ENCODE assay signal across 7 cellular contexts in genomic region chr12:10572021-10572490, GRCh38. TPM values are rescaled to one million over a fixed set of nuclear protein-coding genes. Genes with fewer than 3 reads are reported as not detected.
A peak's percentile ranks its signal among the peaks of the same experiment; 100 is the strongest.
DNase-seq lines count a peak whose midpoint lies in the region; TF ChIP-seq lines count a peak whose summit lies in the region.
"Not testable (repeated sequence)": the region's sequence is repeated elsewhere in the genome, so short reads cannot be mapped to it uniquely, and the experiment has no call there.

No MANE protein-coding gene starts in this region.

- POLR2A ChIA-PET in Caco-2 (lab: Charles Lee), result interaction anchor here (0.5 kb wide), 1 partner anchor 102 kb away, joined by 5 read pairs; no protein-coding TSS in a partner anchor

- H3K9me3 Mint-ChIP-seq in Caco-2 (ENCODE audit: unreplicated experiment); activated naive CD8-positive, alpha-beta T cell (ENCODE audit: low read depth); endothelial cell (ENCODE audit: unreplicated experiment): not testable (repeated sequence)
- peaks cover 13% of the 10 kb centered on the region for H3K9me3 Mint-ChIP-seq in nephron progenitor cell

- TF ChIP-seq CTCF in Caco-2 (IDR thresholded peaks at IDR 0.05; ENCODE audit: insufficient read depth in 1 of 2, low read depth in 1 of 2, low read length in 1 of 2, severe bottlenecking in 1 of 2, unreplicated experiment in 1 of 2); endothelial cell (IDR thresholded peaks at IDR 0.05; ENCODE audit: unreplicated experiment); foreskin fibroblast (IDR thresholded peaks at IDR 0.05; ENCODE audit: low read depth, low read length); nephron progenitor cell (IDR thresholded peaks at IDR 0.05): not testable (repeated sequence)

- CTCF ChIA-PET in Caco-2 (lab: Charles Lee), result not testable (repeated sequence)

- not testable (repeated sequence) for H3K27me3 ChIP-seq in Caco-2 (replicated peaks; ENCODE audit: control insufficient read depth, insufficient read depth, low read length)

- not testable (repeated sequence) for H3K36me3 ChIP-seq in Caco-2 (ENCODE audit: control insufficient read depth, insufficient read depth, low read length)

- H3K4me3 ChIP-seq in Caco-2 (ENCODE audit: low read depth, low read length); foreskin fibroblast (ENCODE audit: low read depth in 1 of 2, low read length in 2 of 2): not testable (repeated sequence)

- H3K4me3 Mint-ChIP-seq in Caco-2 (ENCODE audit: unreplicated experiment), result peak overlapping the region; percentile 13
- not testable (repeated sequence) for H3K4me3 Mint-ChIP-seq in activated naive CD8-positive, alpha-beta T cell; endothelial cell (ENCODE audit: unreplicated experiment); nephron progenitor cell

- H3K36me3 Mint-ChIP-seq in Caco-2 (ENCODE audit: insufficient read depth, unreplicated experiment); endothelial cell (ENCODE audit: low read depth, unreplicated experiment); nephron progenitor cell (ENCODE audit: low read depth): not testable (repeated sequence)
- peaks cover 10% of the 10 kb centered on the region for H3K36me3 Mint-ChIP-seq in activated naive CD8-positive, alpha-beta T cell

- DNase-seq in Caco-2 (peak; percentile 51 to 52), HPDE6-E6E7 (ENCODE audit: extremely low spot score) (peak; percentile 16), NCI-H460 (ENCODE audit: extremely low read depth, low read depth) (peak; percentile 2), foreskin fibroblast (peak; percentile 78 to 88)
- not testable (repeated sequence) for DNase-seq in endothelial cell (ENCODE audit: low spot score); nephron progenitor cell

- BruUV-seq in Caco-2 (replicated peaks; lab: Mats Ljungman, UMichigan), result not testable (repeated sequence)

- H3K27me3 Mint-ChIP-seq in Caco-2 (ENCODE audit: insufficient read depth, unreplicated experiment); activated naive CD8-positive, alpha-beta T cell; endothelial cell (ENCODE audit: unreplicated experiment); nephron progenitor cell (ENCODE audit: low read depth, poor library complexity): not testable (repeated sequence)

- peaks cover 29% of the 10 kb centered on the region for H3K4me1 Mint-ChIP-seq in Caco-2 (ENCODE audit: low read depth, unreplicated experiment)
- H3K4me1 Mint-ChIP-seq in activated naive CD8-positive, alpha-beta T cell (ENCODE audit: low read depth), result peaks cover 50% of the 10 kb centered on the region
- H3K4me1 Mint-ChIP-seq in endothelial cell (ENCODE audit: unreplicated experiment), result peaks cover 13% of the 10 kb centered on the region
- not testable (repeated sequence) for H3K4me1 Mint-ChIP-seq in nephron progenitor cell

- not testable (repeated sequence) for H3K9me3 ChIP-seq in Caco-2

- intact Hi-C loops in Caco-2 (cut with micrococcal nuclease; ENCODE audit: unreplicated experiment), result not testable (repeated sequence)

- H3K27ac Mint-ChIP-seq in Caco-2 (ENCODE audit: unreplicated experiment) (peak overlapping the region; percentile 75), endothelial cell (ENCODE audit: unreplicated experiment) (peak overlapping the region; percentile 52), nephron progenitor cell (peak overlapping the region; percentile 78)
- H3K27ac Mint-ChIP-seq in activated naive CD8-positive, alpha-beta T cell, result peak overlapping the region; percentile 55

- H3K4me1 ChIP-seq in Caco-2, result peaks cover 19% of the 10 kb centered on the region; the same call in 1 of the 2 replicates

RNA-seq across cellular contexts. Expression of gene MAGOHB, which starts 41.4 kb away (rescaled TPM):
- 134 and 137 TPM in 2 replicates for total RNA-seq in Caco-2 (2022)
- 41.6 and 47.6 TPM in 2 replicates for total RNA-seq in NCI-H460 (2014; rRNA removed; shearing (Covaris generic))
- 28.1 and 49.0 TPM in 2 replicates for polyA plus RNA-seq in NCI-H460 (2014; cell fraction: nucleus; rRNA removed)
- 23.8 TPM for total RNA-seq in endothelial cell (ENCODE audit: unreplicated experiment)
